ENCODE assay signal across 11 cellular contexts in genomic region chr3:11405323-11405722, GRCh38.
"Had no signal": no experiment of that assay in that cellular context is flagged by ENCODE, and none has a peak within 500 bp of the region (broad histone marks: within the 10 kb centered on the region; RNA-seq: fewer than 3 reads in every experiment).

No MANE protein-coding gene starts in this region.

- ATAC-seq: GM23338, HCT116 had no signal

- H3K9ac ChIP-seq: GM23248 had no signal

- H3K4me3 ChIP-seq: GM23248, GM23338, HAP-1 had no signal

- FAIRE-seq: H1, H54 had no signal

- H3K27ac Mint-ChIP-seq: GM23338, H9, HFFc6 had no signal

- H3K36me3 ChIP-seq: HAP-1 had no signal

- DNase-seq: GM23248, GOT3, H7, H9, HCEC 1CT, HFFc6 had no signal

- H3K4me2 ChIP-seq: GM23338 had no signal

- H3K27ac ChIP-seq: GM23248 had no signal

- H3K4me1 Mint-ChIP-seq: GM23338, H9 had no signal

- H3K4me3 Mint-ChIP-seq: GM23338, H9, HFFc6 had no signal

- H2AFZ ChIP-seq: GM23248, GM23338 had no signal
